Comparison of ENCODE assay signal across 17 cellular contexts in the genomic region with DNA sequence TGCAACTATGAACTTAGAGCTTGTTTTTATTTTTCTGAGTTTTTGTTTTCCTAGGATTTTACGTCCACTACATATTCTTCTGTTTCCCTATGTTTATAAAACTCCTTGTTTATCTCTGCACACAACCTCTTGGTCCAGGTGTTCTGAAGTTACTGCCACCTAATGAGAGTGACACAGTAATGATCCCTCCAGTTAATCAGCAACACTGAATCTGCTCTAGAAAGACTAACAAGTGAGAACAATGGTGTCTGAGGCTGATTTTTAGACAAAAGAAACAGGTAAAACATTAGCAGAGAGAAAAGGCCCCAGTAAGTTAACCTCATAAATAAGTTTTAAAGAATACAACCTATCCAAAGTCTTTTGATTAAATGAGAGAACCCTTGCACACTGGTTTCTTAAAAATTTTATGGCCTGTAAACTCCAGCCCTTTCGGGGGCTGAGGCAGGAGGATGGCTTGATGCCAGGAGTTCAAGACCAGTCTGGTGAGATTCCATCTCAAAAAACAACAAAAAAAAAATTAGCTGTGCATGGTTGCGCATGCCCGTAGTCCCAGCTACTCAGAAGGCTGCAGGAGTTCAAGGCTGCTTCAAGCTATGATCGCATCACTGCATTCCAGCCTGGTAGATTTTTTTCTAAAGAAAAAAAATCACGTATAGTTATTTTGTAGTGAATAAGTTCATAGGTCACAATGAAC.
A peak's percentile ranks its signal among the peaks of the same experiment; 100 is the strongest.
DNase-seq lines count a peak whose midpoint lies in the region; ATAC-seq, FAIRE-seq and TF ChIP-seq lines count a peak whose summit lies in the region.
"Had no signal": no experiment of that assay in that cellular context is flagged by ENCODE, and none has a peak within 500 bp of the region (broad histone marks: within the 10 kb centered on the region; RNA-seq: fewer than 3 reads in every experiment).

No MANE protein-coding gene starts in this region.

- DNase-seq in RWPE2 (ENCODE audit: low spot score) (no peak), kidney glomerular epithelial cell (lab: John Stamatoyannopoulos, UW) (peak; percentile 50), small intestine (peak; percentile 13), SHP77 treated with DMSO at 0.1 percent for 48 hours (lab: John Stamatoyannopoulos, UW) (no peak), GOT3 (lab: John Stamatoyannopoulos, UW) (no peak)
- DNase-seq: activated naive CD4-positive, alpha-beta T cell treated with Interleukin-2 at 50 U/mL for 16 hours; C1 segment of cervical spinal cord; DND-41; GM23248; hypothalamus; NCI-H524; Peyer's patch; stimulated activated naive B cell treated with anti-CD40 and anti-IgM and Interleukin-4, amounts not matched to agents 10 μg/mL and 1 μg/mL and 100 μg/mL, for 72 hours had no signal

- no peak for TF ChIP-seq CTCF in RWPE2 (IDR thresholded peaks at IDR 0.05; ENCODE audit: poor library complexity, severe bottlenecking)

- ATAC-seq in RWPE2 (ENCODE audit: low read depth) (peak; percentile 76), HG03520 (IDR thresholded peaks at IDR 0.05; ENCODE audit: unreplicated experiment) (no peak)
- ATAC-seq: activated CD4-positive, CD25-positive, alpha-beta regulatory T cell treated with anti-CD3 and anti-CD28 coated beads, Interleukin-2, amount 50 U/mL, for 24 hours; stimulated activated naive B cell treated with anti-CD40 and anti-IgM and Interleukin-4, amounts not matched to agents 10 μg/mL and 1 μg/mL and 100 μg/mL, for 72 hours had no signal

- peak; percentile 20; the same call in 1 of the 2 replicates for TF ChIP-seq RAD21 in Ishikawa (IDR thresholded peaks at IDR 0.05; ENCODE audit: low read depth)

- H3K9me3 ChIP-seq in RWPE2 (ENCODE audit: severe bottlenecking) (no peaks in the 10 kb centered on the region), small intestine (ENCODE audit: control insufficient read depth, low read depth) (no peaks in the 10 kb centered on the region)
- H3K9me3 ChIP-seq: neutrophil, Peyer's patch had no signal

- no peak for FAIRE-seq in small intestine (lab: Jason Lieb, UNC)

- H3K36me3 ChIP-seq in RWPE2 (ENCODE audit: low read depth) = no peaks in the 10 kb centered on the region
- H3K36me3 ChIP-seq in small intestine (ENCODE audit: control insufficient read depth in 2 of 2, insufficient read depth in 2 of 2, low read length in 2 of 2) = no peaks in the 10 kb centered on the region
- H3K36me3 ChIP-seq: neutrophil, Peyer's patch had no signal

- WGBS in small intestine, 3 donors = 19 to 52% (median 26%) methylated on average over 6 of the region's 6 CpGs

- peaks cover 4% of the 10 kb centered on the region for H3K4me1 ChIP-seq in RWPE2 (ENCODE audit: insufficient read depth, poor library complexity, severe bottlenecking)
- H3K4me1 ChIP-seq in small intestine (ENCODE audit: control insufficient read depth in 2 of 2, insufficient read depth in 1 of 2, low read depth in 1 of 2, low read length in 1 of 2) = no peaks in the 10 kb centered on the region
- H3K4me1 ChIP-seq: Peyer's patch had no signal

- H3K4me3 ChIP-seq in RWPE2 (ENCODE audit: severe bottlenecking) = no peak overlapping the region
- no peak overlapping the region for H3K4me3 ChIP-seq in small intestine (ENCODE audit: low read depth in 1 of 2, low read length in 2 of 2)
- H3K4me3 ChIP-seq: GM23248, Peyer's patch had no signal

- peak; percentile 72; the same call in 1 of the 2 replicates for TF ChIP-seq EP300 in Ishikawa (IDR thresholded peaks at IDR 0.05; ENCODE audit: borderline replicate concordance)

- H3K27me3 ChIP-seq in RWPE2 (ENCODE audit: insufficient read depth, poor library complexity, severe bottlenecking) (no peaks in the 10 kb centered on the region), small intestine (ENCODE audit: control insufficient read depth in 2 of 2, insufficient read depth in 2 of 2, low read length in 2 of 2) (no peaks in the 10 kb centered on the region)
- H3K27me3 ChIP-seq: neutrophil, Peyer's patch had no signal

- H3K27ac ChIP-seq in RWPE2 (ENCODE audit: poor library complexity, severe bottlenecking) (no peak overlapping the region), small intestine (ENCODE audit: low read depth in 1 of 2, low read length in 1 of 2) (no peak overlapping the region)
- H3K27ac ChIP-seq: GM23248, neutrophil, Peyer's patch had no signal

TF ChIP-seq in Ishikawa, 13 proteins besides CTCF, POLR2A, EP300 and RAD21:
- TF ChIP-seq EGR1 (IDR thresholded peaks at IDR 0.05) (no peak), MAX (IDR thresholded peaks at IDR 0.05) (no peak; the same call in 1 of the 2 replicates), TCF12 (IDR thresholded peaks at IDR 0.05; ENCODE audit: low read depth) (peak; percentile 83), CREB1 (IDR thresholded peaks at IDR 0.05; ENCODE audit: low read depth) (no peak), YY1 (IDR thresholded peaks at IDR 0.05; ENCODE audit: low read depth) (0 out of 2 replicates have a peak, but pooled peaks have one; percentile 45), NFIC (IDR thresholded peaks at IDR 0.05) (peak; percentile 98), CEBPB (IDR thresholded peaks at IDR 0.05) (peak; percentile 8; the same call in 1 of the 2 replicates), TAF1 (IDR thresholded peaks at IDR 0.05; ENCODE audit: low read depth) (no peak), TEAD4 (IDR thresholded peaks at IDR 0.05) (peak; percentile 90), USF1 (IDR thresholded peaks at IDR 0.05) (no peak), ZBTB7A (IDR thresholded peaks at IDR 0.05; ENCODE audit: low read depth) (no peak), REST (IDR thresholded peaks at IDR 0.05; ENCODE audit: low read depth) (no peak), FOXM1 (IDR thresholded peaks at IDR 0.05; ENCODE audit: borderline replicate concordance, low read depth) (peak; percentile 84)

Comparison
In these comparisons a context has a peak if more than half of its experiments do, and no peak if none do; other contexts are left out.
1. DNase-seq: peak in kidney glomerular epithelial cell (single experiment) and small intestine (single experiment); none in RWPE2 (single experiment), SHP77 treated with DMSO at 0.1 percent for 48 hours (single experiment) and GOT3 (single experiment).